In the genomic region with DNA sequence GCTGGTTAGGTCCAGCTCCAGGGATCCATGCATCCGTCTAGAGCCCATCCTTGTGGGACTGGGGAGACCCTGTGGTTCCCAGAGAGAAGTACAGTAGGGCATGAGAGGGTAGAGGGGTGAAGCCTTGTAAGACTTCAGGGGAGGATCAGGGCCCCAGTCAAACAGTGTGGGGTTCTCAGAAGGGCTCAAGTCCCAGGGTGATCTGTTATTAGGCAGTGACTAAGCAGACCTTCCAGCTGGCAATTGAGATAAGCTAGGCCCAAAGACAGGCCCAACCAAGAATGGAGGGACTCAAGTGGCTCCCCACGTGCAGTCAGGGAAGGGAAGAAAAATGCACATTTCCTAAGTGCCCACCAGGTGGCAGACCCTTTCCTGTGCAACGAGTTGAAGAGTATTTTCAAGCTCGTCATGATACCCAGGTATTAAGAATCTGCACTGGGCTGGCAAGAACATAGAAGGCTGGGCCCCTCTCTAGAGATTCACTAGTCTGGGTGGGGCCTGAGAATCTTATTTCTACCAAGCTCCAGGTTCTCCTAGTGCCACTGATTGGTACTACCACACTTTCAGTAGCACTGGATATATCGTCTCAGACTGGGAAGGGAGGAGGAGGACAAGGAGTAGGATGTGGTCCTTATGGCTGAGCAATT, we compare ENCODE assay signal across 8 cellular contexts.
A peak's percentile ranks its signal among the peaks of the same experiment; 100 is the strongest.
DNase-seq lines count a peak whose midpoint lies in the region; ATAC-seq and TF ChIP-seq lines count a peak whose summit lies in the region.

No MANE protein-coding gene starts in this region.

- H2AFZ ChIP-seq in HCT116 (ENCODE audit: low read depth, low read length, poor library complexity, severe bottlenecking) (peak overlapping the region; percentile 47), neural cell (ENCODE audit: low read depth, low read length) (no peak overlapping the region)

- no peak overlapping the region for H3K27ac ChIP-seq in HCT116 (ENCODE audit: low read depth, low read length)
- no peak overlapping the region; the same call in 1 of the 2 replicates for H3K27ac ChIP-seq in VCaP
- H3K27ac ChIP-seq in neural cell (ENCODE audit: low read length), result no peak overlapping the region

- DNase-seq in A172 (ENCODE audit: low spot score) (peak; percentile 72), GM06990 (ENCODE audit: extremely low read depth, insufficient read length) (no peak), HCT116 (ENCODE audit: low read depth, low spot score) (peak; percentile 69), fibroblast of mammary gland (ENCODE audit: low read depth) (peak; percentile 82), cerebellar nuclear complex (lab: John Stamatoyannopoulos, UW) (no peak)

- POLR2A ChIA-PET in HCT116 (lab: Charles Lee), result interaction anchor here (0.9 to 1.2 kb wide), 3 partner anchors 34 to 269 kb away, joined by 3 to 4 read pairs (median 3); a partner anchor contains a TSS

- H4K20me1 ChIP-seq in HCT116 (ENCODE audit: insufficient read depth) (no peaks in the 10 kb centered on the region), neural cell (ENCODE audit: insufficient read depth) (no peaks in the 10 kb centered on the region)

- H3K27me3 ChIP-seq in GM06990 (replicated peaks; ENCODE audit: control insufficient read depth, insufficient read depth, low read length) (peaks cover 2% of the 10 kb centered on the region), HCT116 (ENCODE audit: insufficient read depth, low read length) (no peaks in the 10 kb centered on the region), neural cell (ENCODE audit: insufficient read depth, low read depth, low read length) (no peaks in the 10 kb centered on the region)

- no peak overlapping the region for H3K4me3 ChIP-seq in GM06990 (replicated peaks; ENCODE audit: low read depth, low read length)
- no peak overlapping the region for H3K4me3 ChIP-seq in HCT116 (replicated peaks in 1 of 2; ENCODE audit: low read depth in 1 of 2, low read length in 2 of 2)
- no peak overlapping the region for H3K4me3 ChIP-seq in fibroblast of mammary gland (ENCODE audit: control insufficient read depth, low read depth, low read length)
- H3K4me3 ChIP-seq in neural cell (ENCODE audit: low read length), result no peak overlapping the region

- H3K79me2 ChIP-seq in HCT116 (ENCODE audit: insufficient read depth, low read length), result no peaks in the 10 kb centered on the region
- no peaks in the 10 kb centered on the region for H3K79me2 ChIP-seq in neural cell (replicated peaks; ENCODE audit: insufficient read depth, low read length)

- H3K9me3 ChIP-seq in HCT116 (ENCODE audit: control insufficient read depth in 1 of 2, insufficient read depth in 1 of 2, low read depth in 1 of 2, low read length in 2 of 2), result no peaks in the 10 kb centered on the region
- H3K9me3 ChIP-seq in neural cell (ENCODE audit: low read length), result no peaks in the 10 kb centered on the region

- H3K4me2 ChIP-seq in HCT116 (ENCODE audit: low read length) (no peak overlapping the region), neural cell (ENCODE audit: low read length) (no peak overlapping the region)

- intact Hi-C loops in HCT116 (cut with micrococcal nuclease), result loop anchor here (1.0 to 5.0 kb wide), 3 partner anchors 52 to 495 kb away; no protein-coding TSS in a partner anchor

- no peaks in the 10 kb centered on the region for H3F3A ChIP-seq in neural cell (ENCODE audit: insufficient read depth, low read length, poor library complexity, severe bottlenecking)

- ATAC-seq in HCT116, result peak; percentile 89

- no peak for TF ChIP-seq POLR2A in HCT116 (IDR thresholded peaks at IDR 0.05; ENCODE audit: borderline replicate concordance, extremely low read depth, insufficient read depth, insufficient read length)

- no TSS peak for BruUV-seq in HCT116 (replicated peaks; lab: Mats Ljungman, UMichigan)

- TF ChIP-seq RAD21 in HCT116 (IDR thresholded peaks at IDR 0.05; ENCODE audit: low read depth) (peak; percentile 73), neural cell (conservative IDR thresholded peaks at IDR 0.05) (peak; percentile 54)

- RAD21 ChIA-PET in HCT116 (lab: Charles Lee; ENCODE audit: low non-redundant PET in 1 of 2, low total read pairs in 2 of 2, uncharacterized antibody in 2 of 2, unreplicated experiment in 2 of 2), result interaction anchor here in 1 of 2 experiments (0.6 kb wide), 1 partner anchor 116 kb away, joined by 3 read pairs; no protein-coding TSS in a partner anchor

- TF ChIP-seq CTCF in GM06990 (IDR thresholded peaks at IDR 0.05; ENCODE audit: insufficient read depth, low read length, poor library complexity, severe bottlenecking) (peak; percentile 65), HCT116 (IDR thresholded peaks at IDR 0.05 in 2 of 3, conservative IDR thresholded peaks at IDR 0.05 in 1 of 3; ENCODE audit: borderline replicate concordance in 1 of 3, insufficient read depth in 1 of 3, low read depth in 2 of 3, low read length in 2 of 3) (peak; percentile 58 to 75 (median 72)), LNCAP (IDR thresholded peaks at IDR 0.05) (peak; percentile 61), VCaP (conservative IDR thresholded peaks at IDR 0.05) (peak; percentile 77), fibroblast of mammary gland (conservative IDR thresholded peaks at IDR 0.05; ENCODE audit: control insufficient read depth, insufficient read depth, low read depth, low read length) (peak; percentile 68), neural cell (IDR thresholded peaks at IDR 0.05; ENCODE audit: poor library complexity, severe bottlenecking) (peak; percentile 60)

- H3K9ac ChIP-seq in HCT116 (ENCODE audit: low read length) (no peak overlapping the region), neural cell (ENCODE audit: low read length) (no peak overlapping the region)

- H3K9me2 ChIP-seq in HCT116 (ENCODE audit: insufficient read depth) (no peaks in the 10 kb centered on the region), neural cell (ENCODE audit: insufficient read depth, low read length) (no peaks in the 10 kb centered on the region)

- H3K36me3 ChIP-seq in GM06990 (ENCODE audit: control insufficient read depth, insufficient read depth, low read length) (no peaks in the 10 kb centered on the region), HCT116 (ENCODE audit: control insufficient read depth in 1 of 2, insufficient read depth in 2 of 2, low read length in 2 of 2) (no peaks in the 10 kb centered on the region), neural cell (ENCODE audit: insufficient read depth, low read length) (no peaks in the 10 kb centered on the region)

- no peak for TF ChIP-seq EP300 in neural cell (conservative IDR thresholded peaks at IDR 0.05; ENCODE audit: poor library complexity, severe bottlenecking)

- H3K4me1 ChIP-seq in HCT116 (ENCODE audit: control insufficient read depth in 1 of 2, insufficient read depth in 2 of 2, low read length in 2 of 2), result no peaks in the 10 kb centered on the region

- CTCF ChIA-PET in HCT116 (lab: Charles Lee), result interaction anchor here (0.6 to 1.6 kb wide), 18 partner anchors 10 to 503 kb away, joined by 3 to 11 read pairs (median 3); no protein-coding TSS in a partner anchor

TF ChIP-seq in HCT116, 20 proteins besides CTCF, POLR2A, EP300 and RAD21:
- TF ChIP-seq FOSL1 (IDR thresholded peaks at IDR 0.05; ENCODE audit: low read depth) (no peak), ZFX (IDR thresholded peaks at IDR 0.05) (peak; percentile 47; the same call in 1 of the 2 replicates), CEBPB (IDR thresholded peaks at IDR 0.05; ENCODE audit: low read depth) (no peak), JUND (IDR thresholded peaks at IDR 0.05) (no peak), ELF1 (IDR thresholded peaks at IDR 0.05; ENCODE audit: borderline replicate concordance, low read depth) (no peak), SP1 (IDR thresholded peaks at IDR 0.05; ENCODE audit: low read depth) (no peak), CBX3 (IDR thresholded peaks at IDR 0.05; ENCODE audit: low read depth) (no peak), EZH2phosphoT487 (IDR thresholded peaks at IDR 0.05; ENCODE audit: borderline replicate concordance) (no peak), TCF7L2 (IDR thresholded peaks at IDR 0.05; ENCODE audit: borderline replicate concordance, extremely low read depth, insufficient read depth, insufficient read length) (no peak)
- TF ChIP-seq, protein P1, sequence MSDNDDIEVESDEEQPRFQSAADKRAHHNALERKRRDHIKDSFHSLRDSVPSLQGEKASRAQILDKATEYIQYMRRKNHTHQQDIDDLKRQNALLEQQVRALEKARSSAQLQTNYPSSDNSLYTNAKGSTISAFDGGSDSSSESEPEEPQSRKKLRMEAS (IDR thresholded peaks at IDR 0.05), result peak; percentile 38; the same call in 1 of the 2 replicates
TF ChIP-seq in HCT116: peak in this region for 2.

TF ChIP-seq in neural cell, 6 proteins besides CTCF, POLR2A, EP300 and RAD21:
- TF ChIP-seq SMC3 (conservative IDR thresholded peaks at IDR 0.05; ENCODE audit: poor library complexity), result peak; percentile 70
- TF ChIP-seq, protein P2, sequence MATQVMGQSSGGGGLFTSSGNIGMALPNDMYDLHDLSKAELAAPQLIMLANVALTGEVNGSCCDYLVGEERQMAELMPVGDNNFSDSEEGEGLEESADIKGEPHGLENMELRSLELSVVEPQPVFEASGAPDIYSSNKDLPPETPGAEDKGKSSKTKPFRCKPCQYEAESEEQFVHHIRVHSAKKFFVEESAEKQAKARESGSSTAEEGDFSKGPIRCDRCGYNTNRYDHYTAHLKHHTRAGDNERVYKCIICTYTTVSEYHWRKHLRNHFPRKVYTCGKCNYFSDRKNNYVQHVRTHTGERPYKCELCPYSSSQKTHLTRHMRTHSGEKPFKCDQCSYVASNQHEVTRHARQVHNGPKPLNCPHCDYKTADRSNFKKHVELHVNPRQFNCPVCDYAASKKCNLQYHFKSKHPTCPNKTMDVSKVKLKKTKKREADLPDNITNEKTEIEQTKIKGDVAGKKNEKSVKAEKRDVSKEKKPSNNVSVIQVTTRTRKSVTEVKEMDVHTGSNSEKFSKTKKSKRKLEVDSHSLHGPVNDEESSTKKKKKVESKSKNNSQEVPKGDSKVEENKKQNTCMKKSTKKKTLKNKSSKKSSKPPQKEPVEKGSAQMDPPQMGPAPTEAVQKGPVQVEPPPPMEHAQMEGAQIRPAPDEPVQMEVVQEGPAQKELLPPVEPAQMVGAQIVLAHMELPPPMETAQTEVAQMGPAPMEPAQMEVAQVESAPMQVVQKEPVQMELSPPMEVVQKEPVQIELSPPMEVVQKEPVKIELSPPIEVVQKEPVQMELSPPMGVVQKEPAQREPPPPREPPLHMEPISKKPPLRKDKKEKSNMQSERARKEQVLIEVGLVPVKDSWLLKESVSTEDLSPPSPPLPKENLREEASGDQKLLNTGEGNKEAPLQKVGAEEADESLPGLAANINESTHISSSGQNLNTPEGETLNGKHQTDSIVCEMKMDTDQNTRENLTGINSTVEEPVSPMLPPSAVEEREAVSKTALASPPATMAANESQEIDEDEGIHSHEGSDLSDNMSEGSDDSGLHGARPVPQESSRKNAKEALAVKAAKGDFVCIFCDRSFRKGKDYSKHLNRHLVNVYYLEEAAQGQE (IDR thresholded peaks at IDR 0.05; ENCODE audit: borderline replicate concordance), result no peak

Comparison
In these comparisons a context has a peak if more than half of its experiments do, and no peak if none do; other contexts are left out.
1. DNase-seq: peak in A172 (single experiment), HCT116 (single experiment) and fibroblast of mammary gland (single experiment); none in GM06990 (single experiment) and cerebellar nuclear complex (0 of 2).
2. Peak in every context shown above with its lines, with median percentiles within 50 percentile points of each other: CTCF ChIP-seq.